4 cellular contexts compared by ENCODE assay signal in the genomic region with DNA sequence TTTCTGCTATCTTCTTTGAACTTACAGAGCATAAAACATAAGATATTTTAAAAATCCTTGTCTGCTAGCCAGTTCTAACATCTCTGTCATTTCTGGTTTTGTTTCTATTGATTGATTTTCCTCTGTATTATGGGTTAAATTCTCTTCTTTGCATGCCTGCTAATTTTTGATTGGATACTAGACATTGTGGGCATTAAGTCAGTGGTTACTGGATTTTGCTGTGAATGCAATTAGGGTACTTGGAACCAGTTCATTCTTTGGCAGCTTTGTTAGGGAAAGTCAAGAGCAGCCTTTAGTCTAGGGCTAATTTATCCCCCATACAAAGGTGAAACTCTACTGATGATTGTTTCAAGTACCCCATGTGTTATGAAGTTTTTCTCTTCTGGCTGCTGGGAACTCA.
"Had no signal": no experiment of that assay in that cellular context is flagged by ENCODE, and none has a peak within 500 bp of the region (broad histone marks: within the 10 kb centered on the region; RNA-seq: fewer than 3 reads in every experiment).

No MANE protein-coding gene starts in this region.

- H3K4me3 ChIP-seq: K562 had no signal

- ATAC-seq: HepG2, K562 had no signal

- H3K27ac ChIP-seq: HL-60, KMS-11 had no signal
